29 cellular contexts compared by ENCODE assay signal in the genomic region with DNA sequence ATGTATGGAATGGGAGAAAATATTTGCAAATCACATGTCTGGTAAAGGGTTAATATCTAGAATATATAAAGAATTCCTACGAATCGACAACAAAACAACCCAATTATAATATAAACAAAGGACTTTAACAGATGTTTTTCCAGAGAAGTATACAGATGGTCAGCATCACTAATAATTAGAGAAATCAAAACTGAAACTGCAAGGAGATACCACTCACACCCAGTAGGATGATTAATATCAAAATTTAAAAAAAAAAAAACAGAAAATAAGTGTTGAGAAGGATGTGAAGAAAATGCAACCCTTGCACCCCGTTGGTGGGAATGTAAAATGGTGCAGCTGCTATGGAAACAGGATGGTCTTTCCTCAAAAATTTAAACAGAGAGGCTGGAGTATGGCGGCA. TPM values are rescaled to one million over a fixed set of nuclear protein-coding genes. Genes with fewer than 3 reads are reported as not detected.
"Had no signal": no experiment of that assay in that cellular context is flagged by ENCODE, and none has a peak within 500 bp of the region (broad histone marks: within the 10 kb centered on the region; RNA-seq: fewer than 3 reads in every experiment).

No MANE protein-coding gene starts in this region.

- ATAC-seq: activated CD8-positive, alpha-beta T cell treated with anti-CD3 and anti-CD28 coated beads, Interleukin-2, amount 10 ng/mL, durations not matched to agents 7 days and 5 days; activated naive CD8-positive, alpha-beta T cell treated with anti-CD3 and anti-CD28 coated beads, Interleukin-2, amount 50 U/mL, for 24 hours; Panc1; WTC11 had no signal

- H3K4me3 Mint-ChIP-seq: activated CD8-positive, alpha-beta T cell treated with anti-CD3 and anti-CD28 coated beads, Interleukin-2, amount 10 ng/mL, durations not matched to agents 7 days and 5 days; activated naive CD8-positive, alpha-beta T cell treated with anti-CD3 and anti-CD28 coated beads, Interleukin-2, amount 50 U/mL, for 24 hours; brain; WTC11 had no signal

- DNase-seq: activated CD4-positive, alpha-beta T cell treated with anti-CD3 and anti-CD28 coated beads for 48 hours; activated CD4-positive, alpha-beta T cell treated with anti-CD3 and anti-CD28 coated beads, Interleukin-2, amount 50 U/mL, for 4 hours; activated CD4-positive, CD25-positive, alpha-beta regulatory T cell treated with anti-CD3 and anti-CD28 coated beads, Interleukin-2, amount 50 U/mL, for 72 hours; activated CD8-positive, alpha-beta memory T cell treated with anti-CD3 and anti-CD28 coated beads, Interleukin-2, amount 50 U/mL, for 48 hours; activated CD8-positive, alpha-beta T cell treated with anti-CD3 and anti-CD28 coated beads, Interleukin-2, amount 10 ng/mL, durations not matched to agents 7 days and 5 days; activated naive CD4-positive, alpha-beta T cell treated with anti-CD3 and anti-CD28 coated beads, Interleukin-2, amount 50 U/mL, for 16 hours; activated naive CD8-positive, alpha-beta T cell treated with anti-CD3 and anti-CD28 coated beads, Interleukin-2, amount 50 U/mL, for 24 hours; activated T-cell treated with anti-CD3 and anti-CD28 coated beads, Interleukin-2, amount 50 U/mL, for 1 hour; amniotic stem cell; MG63; NCI-H1105; NCI-H1436; NCI-H187; NCI-H2081; NCI-H510A treated with DMSO at 0.1 percent for 48 hours; NCI-H69; NK-92 treated with Interleukin-12 subunit alpha and Interleukin-12 subunit beta, amount 100 ng/mL, for 24 hours; OCI-M1; Right ventricle myocardium superior; RPMI8226; SJCRH30; SK-N-SH; SW 1271 had no signal

- H3K4me1 ChIP-seq: ascending aorta, SJCRH30 had no signal

- H3K27me3 Mint-ChIP-seq: activated naive CD8-positive, alpha-beta T cell treated with anti-CD3 and anti-CD28 coated beads, Interleukin-2, amount 50 U/mL, for 24 hours had no signal

- H3K27me3 ChIP-seq: ascending aorta, cardiac muscle cell, MG63, SJCRH30 had no signal

- H3K9me3 ChIP-seq: ascending aorta, MG63, SJCRH30, SK-N-SH had no signal

- H3K4me3 ChIP-seq: ascending aorta, cardiac muscle cell, MG63, SJCRH30 had no signal

- H3K27ac Mint-ChIP-seq: activated CD8-positive, alpha-beta T cell treated with anti-CD3 and anti-CD28 coated beads, Interleukin-2, amount 10 ng/mL, durations not matched to agents 7 days and 5 days; activated naive CD8-positive, alpha-beta T cell treated with anti-CD3 and anti-CD28 coated beads, Interleukin-2, amount 50 U/mL, for 24 hours; brain; WTC11 had no signal

- H3K36me3 ChIP-seq: ascending aorta, cardiac muscle cell, MG63, SJCRH30 had no signal

- H3K27ac ChIP-seq: ascending aorta, cardiac muscle cell, SJCRH30 had no signal

- H3K4me1 Mint-ChIP-seq: WTC11 had no signal

- H3K9me3 Mint-ChIP-seq: activated naive CD8-positive, alpha-beta T cell treated with anti-CD3 and anti-CD28 coated beads, Interleukin-2, amount 50 U/mL, for 24 hours; WTC11 had no signal

RNA-seq across cellular contexts. Expression of gene F2RL2, which starts 58.1 kb away (rescaled TPM):
- total RNA-seq: activated CD8-positive, alpha-beta T cell treated with anti-CD3 and anti-CD28 coated beads, Interleukin-2, amount 10 ng/mL, durations not matched to agents 7 days and 5 days; ascending aorta; T-helper 1 cell treated with Interleukin-12 subunit alpha and Interleukin-12 subunit beta and Interleukin-4 antibody, amounts not matched to agents 30 ng/mL and 1 ng/mL, for 36 hours; WTC11 had no signal
